ENCODE assay signal across 34 cellular contexts in genomic region chr6:95877480-95877879, GRCh38.
"Had no signal": no experiment of that assay in that cellular context is flagged by ENCODE, and none has a peak within 500 bp of the region (broad histone marks: within the 10 kb centered on the region; RNA-seq: fewer than 3 reads in every experiment).

No MANE protein-coding gene starts in this region.

- H3K36me3 ChIP-seq: brain microvascular endothelial cell, WERI-Rb-1 had no signal

- H2AFZ ChIP-seq: PC-9 had no signal

- H3K27ac Mint-ChIP-seq: activated CD4-positive, alpha-beta T cell treated with anti-CD3 and anti-CD28 coated beads, Interleukin-2, amount 10 ng/mL, durations not matched to agents 24 days and 14 days; activated CD8-positive, alpha-beta T cell treated with anti-CD3 and anti-CD28 coated beads for 36 hours; activated naive CD8-positive, alpha-beta T cell treated with anti-CD3 and anti-CD28 coated beads for 36 hours; activated T-cell treated with anti-CD3 and anti-CD28 coated beads, Interleukin-2, amount 50 U/mL, for 72 hours; activated T-helper 17 cell treated with anti-CD3 and anti-CD28 coated beads, Interleukin-2, amount 50 U/mL, for 72 hours had no signal

- DNase-seq: activated CD4-positive, alpha-beta T cell treated with anti-CD3 and anti-CD28 coated beads, Interleukin-2, amount 10 ng/mL, durations not matched to agents 24 days and 14 days; activated CD4-positive, alpha-beta T cell treated with anti-CD3 and anti-CD28 coated beads, Interleukin-2, amount 50 U/mL, for 4 hours; activated CD8-positive, alpha-beta T cell treated with anti-CD3 and anti-CD28 coated beads for 36 hours; activated effector memory CD4-positive, alpha-beta T cell treated with anti-CD3 and anti-CD28 coated beads, Interleukin-2, amount 50 U/mL, for 16 hours; activated naive CD4-positive, alpha-beta T cell; activated naive CD4-positive, alpha-beta T cell treated with anti-CD3 and anti-CD28 coated beads, Interleukin-2, amount 50 U/mL, for 16 hours; activated naive CD8-positive, alpha-beta T cell treated with anti-CD3 and anti-CD28 coated beads for 36 hours; activated T-cell treated with anti-CD3 and anti-CD28 coated beads, Interleukin-2, amount 50 U/mL, for 1 hour; activated T-cell treated with anti-CD3 and anti-CD28 coated beads, Interleukin-2, amount 50 U/mL, for 72 hours; amniotic stem cell; aorta; brain microvascular endothelial cell; Karpas-422; NCI-H1048; NCI-H1105 treated with DMSO at 0.1 percent for 48 hours; NCI-H1436 treated with DMSO at 0.1 percent for 48 hours; NCI-H1694 treated with DMSO at 0.1 percent for 48 hours; NCI-H2029; NCI-H345; NCI-H510A; NCI-H526; NCI-H748 treated with DMSO at 0.1 percent for 48 hours; NK-92 treated with Interleukin-12 subunit alpha and Interleukin-12 subunit beta, amount 100 ng/mL, for 24 hours; PC-9; SIG-M5; T-helper 1 cell; T-helper 2 cell; T-helper 9 cell; WERI-Rb-1 had no signal

- H3K27me3 ChIP-seq: brain microvascular endothelial cell had no signal

- H3K4me3 Mint-ChIP-seq: activated CD4-positive, alpha-beta T cell treated with anti-CD3 and anti-CD28 coated beads, Interleukin-2, amount 10 ng/mL, durations not matched to agents 24 days and 14 days; activated CD8-positive, alpha-beta T cell treated with anti-CD3 and anti-CD28 coated beads for 36 hours; activated naive CD8-positive, alpha-beta T cell treated with anti-CD3 and anti-CD28 coated beads for 36 hours; activated T-cell treated with anti-CD3 and anti-CD28 coated beads, Interleukin-2, amount 50 U/mL, for 72 hours; activated T-helper 17 cell treated with anti-CD3 and anti-CD28 coated beads, Interleukin-2, amount 50 U/mL, for 72 hours; central memory CD8-positive, alpha-beta T cell had no signal

- H3K9me3 Mint-ChIP-seq: activated CD4-positive, alpha-beta T cell treated with anti-CD3 and anti-CD28 coated beads, Interleukin-2, amount 10 ng/mL, durations not matched to agents 24 days and 14 days; activated CD8-positive, alpha-beta T cell treated with anti-CD3 and anti-CD28 coated beads for 36 hours; activated naive CD8-positive, alpha-beta T cell treated with anti-CD3 and anti-CD28 coated beads for 36 hours; activated T-cell treated with anti-CD3 and anti-CD28 coated beads, Interleukin-2, amount 50 U/mL, for 72 hours; activated T-helper 17 cell treated with anti-CD3 and anti-CD28 coated beads, Interleukin-2, amount 50 U/mL, for 72 hours; central memory CD8-positive, alpha-beta T cell had no signal

- H3K36me3 Mint-ChIP-seq: activated naive CD8-positive, alpha-beta T cell treated with anti-CD3 and anti-CD28 coated beads for 36 hours had no signal

- H3K4me3 ChIP-seq: PC-9 had no signal

- H3K27ac ChIP-seq: brain microvascular endothelial cell, PC-9, RWPE1, WERI-Rb-1 had no signal

- H3K27me3 Mint-ChIP-seq: activated CD4-positive, alpha-beta T cell treated with anti-CD3 and anti-CD28 coated beads, Interleukin-2, amount 10 ng/mL, durations not matched to agents 24 days and 14 days; activated CD8-positive, alpha-beta T cell treated with anti-CD3 and anti-CD28 coated beads for 36 hours; activated naive CD8-positive, alpha-beta T cell treated with anti-CD3 and anti-CD28 coated beads for 36 hours; activated T-helper 17 cell treated with anti-CD3 and anti-CD28 coated beads, Interleukin-2, amount 50 U/mL, for 72 hours; central memory CD8-positive, alpha-beta T cell had no signal

- H3K4me1 Mint-ChIP-seq: activated CD4-positive, alpha-beta T cell treated with anti-CD3 and anti-CD28 coated beads, Interleukin-2, amount 10 ng/mL, durations not matched to agents 24 days and 14 days; activated naive CD8-positive, alpha-beta T cell treated with anti-CD3 and anti-CD28 coated beads for 36 hours; activated T-helper 17 cell treated with anti-CD3 and anti-CD28 coated beads, Interleukin-2, amount 50 U/mL, for 72 hours; central memory CD8-positive, alpha-beta T cell had no signal

- ATAC-seq: activated CD8-positive, alpha-beta T cell treated with anti-CD3 and anti-CD28 coated beads for 36 hours; activated T-cell treated with anti-CD3 and anti-CD28 coated beads, Interleukin-2, amount 50 U/mL, for 72 hours; activated T-helper 17 cell treated with anti-CD3 and anti-CD28 coated beads, Interleukin-2, amount 50 U/mL, for 72 hours; Right ventricle myocardium inferior; SK-N-SH treated with all-trans-retinoic acid at 6 μM for 48 hours had no signal

- H3K4me2 ChIP-seq: PC-9 had no signal
